ENCODE assay signal across 1 cellular context in the genomic region with DNA sequence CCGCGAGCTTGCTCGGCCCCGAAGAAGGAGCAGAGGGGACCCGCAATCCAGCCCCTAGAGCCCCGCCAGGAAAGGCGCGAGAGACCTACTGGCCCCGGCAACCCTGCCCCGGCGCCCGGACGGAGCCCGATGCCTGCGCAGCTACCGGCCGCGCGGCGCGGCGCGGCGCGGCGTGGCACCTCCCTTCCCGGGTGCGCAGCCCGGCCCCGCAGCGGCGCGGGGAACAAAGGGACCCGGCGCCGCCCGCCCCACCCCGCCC.
TF ChIP-seq lines count a peak whose summit lies in the region.

No MANE protein-coding gene starts in this region.

TF ChIP-seq in HEK293, 187 proteins besides CTCF, POLR2A, EP300 and RAD21 (continued from another document):
- TF ChIP-seq, protein P1, sequence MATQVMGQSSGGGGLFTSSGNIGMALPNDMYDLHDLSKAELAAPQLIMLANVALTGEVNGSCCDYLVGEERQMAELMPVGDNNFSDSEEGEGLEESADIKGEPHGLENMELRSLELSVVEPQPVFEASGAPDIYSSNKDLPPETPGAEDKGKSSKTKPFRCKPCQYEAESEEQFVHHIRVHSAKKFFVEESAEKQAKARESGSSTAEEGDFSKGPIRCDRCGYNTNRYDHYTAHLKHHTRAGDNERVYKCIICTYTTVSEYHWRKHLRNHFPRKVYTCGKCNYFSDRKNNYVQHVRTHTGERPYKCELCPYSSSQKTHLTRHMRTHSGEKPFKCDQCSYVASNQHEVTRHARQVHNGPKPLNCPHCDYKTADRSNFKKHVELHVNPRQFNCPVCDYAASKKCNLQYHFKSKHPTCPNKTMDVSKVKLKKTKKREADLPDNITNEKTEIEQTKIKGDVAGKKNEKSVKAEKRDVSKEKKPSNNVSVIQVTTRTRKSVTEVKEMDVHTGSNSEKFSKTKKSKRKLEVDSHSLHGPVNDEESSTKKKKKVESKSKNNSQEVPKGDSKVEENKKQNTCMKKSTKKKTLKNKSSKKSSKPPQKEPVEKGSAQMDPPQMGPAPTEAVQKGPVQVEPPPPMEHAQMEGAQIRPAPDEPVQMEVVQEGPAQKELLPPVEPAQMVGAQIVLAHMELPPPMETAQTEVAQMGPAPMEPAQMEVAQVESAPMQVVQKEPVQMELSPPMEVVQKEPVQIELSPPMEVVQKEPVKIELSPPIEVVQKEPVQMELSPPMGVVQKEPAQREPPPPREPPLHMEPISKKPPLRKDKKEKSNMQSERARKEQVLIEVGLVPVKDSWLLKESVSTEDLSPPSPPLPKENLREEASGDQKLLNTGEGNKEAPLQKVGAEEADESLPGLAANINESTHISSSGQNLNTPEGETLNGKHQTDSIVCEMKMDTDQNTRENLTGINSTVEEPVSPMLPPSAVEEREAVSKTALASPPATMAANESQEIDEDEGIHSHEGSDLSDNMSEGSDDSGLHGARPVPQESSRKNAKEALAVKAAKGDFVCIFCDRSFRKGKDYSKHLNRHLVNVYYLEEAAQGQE (tag by site-specific recombination; IDR thresholded peaks at IDR 0.05): no peak
- no peak for TF ChIP-seq ZNF521 (tag by site-specific recombination; IDR thresholded peaks at IDR 0.05)
